ENCODE assay signal across 1 cellular context in the genomic region with DNA sequence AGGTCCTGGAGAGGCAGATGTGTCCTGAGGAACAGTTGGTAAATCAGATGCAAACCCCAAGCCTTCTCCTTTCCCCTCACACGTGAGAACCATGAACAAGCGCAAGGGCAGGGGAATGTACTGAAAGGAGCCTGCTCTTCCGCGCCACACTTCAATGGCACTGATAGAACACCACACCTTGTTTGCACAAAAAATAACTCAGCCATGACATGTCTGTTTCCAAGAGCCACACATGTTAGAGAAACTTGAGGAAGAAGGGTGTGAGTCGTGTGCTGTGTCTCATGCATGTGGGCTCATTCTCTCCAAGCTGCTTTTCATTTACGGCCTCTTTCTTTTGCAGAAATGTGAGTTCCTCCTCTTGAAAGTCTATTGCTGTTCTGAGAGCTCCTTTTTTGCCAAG. TPM values are rescaled to one million over a fixed set of nuclear protein-coding genes. Genes with fewer than 3 reads are reported as not detected.
"Had no signal": no experiment of that assay in that cellular context is flagged by ENCODE, and none has a peak within 500 bp of the region (broad histone marks: within the 10 kb centered on the region; RNA-seq: fewer than 3 reads in every experiment).

No MANE protein-coding gene starts in this region.

RNA-seq across cellular contexts. Expression of gene SP100, which starts 15.0 kb away (rescaled TPM):
- polyA plus RNA-seq: neural cell had no signal
